ENCODE assay signal across 1 cellular context in genomic region chr3:52444860-52445793, GRCh38.
A peak's percentile ranks its signal among the peaks of the same experiment; 100 is the strongest.
TF ChIP-seq lines count a peak whose summit lies in the region.

TSS of gene SEMA3G (minus strand) at chr3:52445103. CDS start at chr3:52445027, 76 bp downstream.

TF ChIP-seq in GM12878, 131 proteins besides CTCF, POLR2A, EP300 and RAD21 (continued from another document):
- TF ChIP-seq, protein P1, sequence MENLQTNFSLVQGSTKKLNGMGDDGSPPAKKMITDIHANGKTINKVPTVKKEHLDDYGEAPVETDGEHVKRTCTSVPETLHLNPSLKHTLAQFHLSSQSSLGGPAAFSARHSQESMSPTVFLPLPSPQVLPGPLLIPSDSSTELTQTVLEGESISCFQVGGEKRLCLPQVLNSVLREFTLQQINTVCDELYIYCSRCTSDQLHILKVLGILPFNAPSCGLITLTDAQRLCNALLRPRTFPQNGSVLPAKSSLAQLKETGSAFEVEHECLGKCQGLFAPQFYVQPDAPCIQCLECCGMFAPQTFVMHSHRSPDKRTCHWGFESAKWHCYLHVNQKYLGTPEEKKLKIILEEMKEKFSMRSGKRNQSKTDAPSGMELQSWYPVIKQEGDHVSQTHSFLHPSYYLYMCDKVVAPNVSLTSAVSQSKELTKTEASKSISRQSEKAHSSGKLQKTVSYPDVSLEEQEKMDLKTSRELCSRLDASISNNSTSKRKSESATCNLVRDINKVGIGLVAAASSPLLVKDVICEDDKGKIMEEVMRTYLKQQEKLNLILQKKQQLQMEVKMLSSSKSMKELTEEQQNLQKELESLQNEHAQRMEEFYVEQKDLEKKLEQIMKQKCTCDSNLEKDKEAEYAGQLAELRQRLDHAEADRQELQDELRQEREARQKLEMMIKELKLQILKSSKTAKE (IDR thresholded peaks at IDR 0.05; ENCODE audit: low read depth, poor library complexity, severe bottlenecking): no peak
- TF ChIP-seq, protein P2, sequence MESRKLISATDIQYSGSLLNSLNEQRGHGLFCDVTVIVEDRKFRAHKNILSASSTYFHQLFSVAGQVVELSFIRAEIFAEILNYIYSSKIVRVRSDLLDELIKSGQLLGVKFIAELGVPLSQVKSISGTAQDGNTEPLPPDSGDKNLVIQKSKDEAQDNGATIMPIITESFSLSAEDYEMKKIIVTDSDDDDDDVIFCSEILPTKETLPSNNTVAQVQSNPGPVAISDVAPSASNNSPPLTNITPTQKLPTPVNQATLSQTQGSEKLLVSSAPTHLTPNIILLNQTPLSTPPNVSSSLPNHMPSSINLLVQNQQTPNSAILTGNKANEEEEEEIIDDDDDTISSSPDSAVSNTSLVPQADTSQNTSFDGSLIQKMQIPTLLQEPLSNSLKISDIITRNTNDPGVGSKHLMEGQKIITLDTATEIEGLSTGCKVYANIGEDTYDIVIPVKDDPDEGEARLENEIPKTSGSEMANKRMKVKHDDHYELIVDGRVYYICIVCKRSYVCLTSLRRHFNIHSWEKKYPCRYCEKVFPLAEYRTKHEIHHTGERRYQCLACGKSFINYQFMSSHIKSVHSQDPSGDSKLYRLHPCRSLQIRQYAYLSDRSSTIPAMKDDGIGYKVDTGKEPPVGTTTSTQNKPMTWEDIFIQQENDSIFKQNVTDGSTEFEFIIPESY (IDR thresholded peaks at IDR 0.05): no peak
- no peak for TF ChIP-seq ZNF687 (IDR thresholded peaks at IDR 0.05)
- TF ChIP-seq SP1 (IDR thresholded peaks at IDR 0.05; ENCODE audit: low read depth, low read length): peak; percentile 27
- TF ChIP-seq IRF3 (IDR thresholded peaks at IDR 0.05): no peak
- TF ChIP-seq ATF7 (IDR thresholded peaks at IDR 0.05; ENCODE audit: low read depth): no peak
- no peak for TF ChIP-seq LARP7 (IDR thresholded peaks at IDR 0.05)
- no peak for TF ChIP-seq MTA3 (IDR thresholded peaks at IDR 0.05; ENCODE audit: borderline replicate concordance, low read length)
- TF ChIP-seq, protein P3, sequence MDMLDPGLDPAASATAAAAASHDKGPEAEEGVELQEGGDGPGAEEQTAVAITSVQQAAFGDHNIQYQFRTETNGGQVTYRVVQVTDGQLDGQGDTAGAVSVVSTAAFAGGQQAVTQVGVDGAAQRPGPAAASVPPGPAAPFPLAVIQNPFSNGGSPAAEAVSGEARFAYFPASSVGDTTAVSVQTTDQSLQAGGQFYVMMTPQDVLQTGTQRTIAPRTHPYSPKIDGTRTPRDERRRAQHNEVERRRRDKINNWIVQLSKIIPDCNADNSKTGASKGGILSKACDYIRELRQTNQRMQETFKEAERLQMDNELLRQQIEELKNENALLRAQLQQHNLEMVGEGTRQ (IDR thresholded peaks at IDR 0.05; ENCODE audit: borderline replicate concordance, low read depth, low read length): no peak
- no peak for TF ChIP-seq HDAC6 (IDR thresholded peaks at IDR 0.05; ENCODE audit: unreplicated experiment)
- no peak for TF ChIP-seq IKZF1 (conservative IDR thresholded peaks at IDR 0.05)
- TF ChIP-seq, protein P4, sequence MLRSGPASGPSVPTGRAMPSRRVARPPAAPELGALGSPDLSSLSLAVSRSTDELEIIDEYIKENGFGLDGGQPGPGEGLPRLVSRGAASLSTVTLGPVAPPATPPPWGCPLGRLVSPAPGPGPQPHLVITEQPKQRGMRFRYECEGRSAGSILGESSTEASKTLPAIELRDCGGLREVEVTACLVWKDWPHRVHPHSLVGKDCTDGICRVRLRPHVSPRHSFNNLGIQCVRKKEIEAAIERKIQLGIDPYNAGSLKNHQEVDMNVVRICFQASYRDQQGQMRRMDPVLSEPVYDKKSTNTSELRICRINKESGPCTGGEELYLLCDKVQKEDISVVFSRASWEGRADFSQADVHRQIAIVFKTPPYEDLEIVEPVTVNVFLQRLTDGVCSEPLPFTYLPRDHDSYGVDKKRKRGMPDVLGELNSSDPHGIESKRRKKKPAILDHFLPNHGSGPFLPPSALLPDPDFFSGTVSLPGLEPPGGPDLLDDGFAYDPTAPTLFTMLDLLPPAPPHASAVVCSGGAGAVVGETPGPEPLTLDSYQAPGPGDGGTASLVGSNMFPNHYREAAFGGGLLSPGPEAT (IDR thresholded peaks at IDR 0.05; ENCODE audit: low read depth): no peak
- TF ChIP-seq SPI1 (IDR thresholded peaks at IDR 0.05; ENCODE audit: borderline replicate concordance, insufficient read depth, low read depth, low read length): no peak
- no peak for TF ChIP-seq NFIC (IDR thresholded peaks at IDR 0.05; ENCODE audit: low read depth, low read length)
- TF ChIP-seq, protein P5, sequence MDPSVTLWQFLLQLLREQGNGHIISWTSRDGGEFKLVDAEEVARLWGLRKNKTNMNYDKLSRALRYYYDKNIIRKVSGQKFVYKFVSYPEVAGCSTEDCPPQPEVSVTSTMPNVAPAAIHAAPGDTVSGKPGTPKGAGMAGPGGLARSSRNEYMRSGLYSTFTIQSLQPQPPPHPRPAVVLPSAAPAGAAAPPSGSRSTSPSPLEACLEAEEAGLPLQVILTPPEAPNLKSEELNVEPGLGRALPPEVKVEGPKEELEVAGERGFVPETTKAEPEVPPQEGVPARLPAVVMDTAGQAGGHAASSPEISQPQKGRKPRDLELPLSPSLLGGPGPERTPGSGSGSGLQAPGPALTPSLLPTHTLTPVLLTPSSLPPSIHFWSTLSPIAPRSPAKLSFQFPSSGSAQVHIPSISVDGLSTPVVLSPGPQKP (IDR thresholded peaks at IDR 0.05; ENCODE audit: low read depth, low read length): no peak
- no peak for TF ChIP-seq ZZZ3 (IDR thresholded peaks at IDR 0.05; ENCODE audit: control insufficient read depth, insufficient read length, low read depth)
- peak; percentile 77 for TF ChIP-seq NR2F1 (conservative IDR thresholded peaks at IDR 0.05)
- TF ChIP-seq PKNOX1 (IDR thresholded peaks at IDR 0.05): no peak
- TF ChIP-seq, protein P6, sequence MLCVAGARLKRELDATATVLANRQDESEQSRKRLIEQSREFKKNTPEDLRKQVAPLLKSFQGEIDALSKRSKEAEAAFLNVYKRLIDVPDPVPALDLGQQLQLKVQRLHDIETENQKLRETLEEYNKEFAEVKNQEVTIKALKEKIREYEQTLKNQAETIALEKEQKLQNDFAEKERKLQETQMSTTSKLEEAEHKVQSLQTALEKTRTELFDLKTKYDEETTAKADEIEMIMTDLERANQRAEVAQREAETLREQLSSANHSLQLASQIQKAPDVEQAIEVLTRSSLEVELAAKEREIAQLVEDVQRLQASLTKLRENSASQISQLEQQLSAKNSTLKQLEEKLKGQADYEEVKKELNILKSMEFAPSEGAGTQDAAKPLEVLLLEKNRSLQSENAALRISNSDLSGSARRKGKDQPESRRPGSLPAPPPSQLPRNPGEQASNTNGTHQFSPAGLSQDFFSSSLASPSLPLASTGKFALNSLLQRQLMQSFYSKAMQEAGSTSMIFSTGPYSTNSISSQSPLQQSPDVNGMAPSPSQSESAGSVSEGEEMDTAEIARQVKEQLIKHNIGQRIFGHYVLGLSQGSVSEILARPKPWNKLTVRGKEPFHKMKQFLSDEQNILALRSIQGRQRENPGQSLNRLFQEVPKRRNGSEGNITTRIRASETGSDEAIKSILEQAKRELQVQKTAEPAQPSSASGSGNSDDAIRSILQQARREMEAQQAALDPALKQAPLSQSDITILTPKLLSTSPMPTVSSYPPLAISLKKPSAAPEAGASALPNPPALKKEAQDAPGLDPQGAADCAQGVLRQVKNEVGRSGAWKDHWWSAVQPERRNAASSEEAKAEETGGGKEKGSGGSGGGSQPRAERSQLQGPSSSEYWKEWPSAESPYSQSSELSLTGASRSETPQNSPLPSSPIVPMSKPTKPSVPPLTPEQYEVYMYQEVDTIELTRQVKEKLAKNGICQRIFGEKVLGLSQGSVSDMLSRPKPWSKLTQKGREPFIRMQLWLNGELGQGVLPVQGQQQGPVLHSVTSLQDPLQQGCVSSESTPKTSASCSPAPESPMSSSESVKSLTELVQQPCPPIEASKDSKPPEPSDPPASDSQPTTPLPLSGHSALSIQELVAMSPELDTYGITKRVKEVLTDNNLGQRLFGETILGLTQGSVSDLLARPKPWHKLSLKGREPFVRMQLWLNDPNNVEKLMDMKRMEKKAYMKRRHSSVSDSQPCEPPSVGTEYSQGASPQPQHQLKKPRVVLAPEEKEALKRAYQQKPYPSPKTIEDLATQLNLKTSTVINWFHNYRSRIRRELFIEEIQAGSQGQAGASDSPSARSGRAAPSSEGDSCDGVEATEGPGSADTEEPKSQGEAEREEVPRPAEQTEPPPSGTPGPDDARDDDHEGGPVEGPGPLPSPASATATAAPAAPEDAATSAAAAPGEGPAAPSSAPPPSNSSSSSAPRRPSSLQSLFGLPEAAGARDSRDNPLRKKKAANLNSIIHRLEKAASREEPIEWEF (IDR thresholded peaks at IDR 0.05; ENCODE audit: insufficient replicate concordance, low read depth, low read length): no peak
- TF ChIP-seq ETV6 (conservative IDR thresholded peaks at IDR 0.05 in 1 of 2, IDR thresholded peaks at IDR 0.05 in 1 of 2; ENCODE audit: borderline replicate concordance in 1 of 2, low read depth in 1 of 2): no peak
